Comparison of ENCODE assay signal across 18 cellular contexts in genomic region chr4:100261346-100261745, GRCh38.
"Had no signal": no experiment of that assay in that cellular context is flagged by ENCODE, and none has a peak within 500 bp of the region (broad histone marks: within the 10 kb centered on the region; RNA-seq: fewer than 3 reads in every experiment).

No MANE protein-coding gene starts in this region.

- FAIRE-seq: islet of Langerhans, urothelium cell line had no signal

- ATAC-seq: gastrocnemius medialis, heart right ventricle, psoas muscle, right lobe of liver had no signal

- H3K27ac ChIP-seq: colonic mucosa, esophagus squamous epithelium, gastrocnemius medialis, heart right ventricle, psoas muscle, right lobe of liver had no signal

- H3K36me3 ChIP-seq: colonic mucosa, esophagus squamous epithelium, gastrocnemius medialis, heart right ventricle, right lobe of liver had no signal

- DNase-seq: colonic mucosa; dermis blood vessel endothelial cell; esophagus squamous epithelium; gastrocnemius medialis; heart right ventricle; hypothalamus; kidney glomerular epithelial cell; mesendoderm; naive B cell; psoas muscle; retina; right lobe of liver; stimulated activated CD4-positive, alpha-beta T cell treated with anti-CD3 and anti-CD28 coated beads, Interleukin-12 subunit alpha, Interleukin-12 subunit beta, amount 100 ng/mL, for 4 hours; stimulated activated CD4-positive, alpha-beta T cell treated with anti-CD3 and anti-CD28 coated beads, Interleukin-2, amount 100 ng/mL, for 48 hours; stimulated activated naive CD4-positive, alpha-beta T cell treated with Interleukin-2 at 50 U/mL for 16 hours; trophoblast cell had no signal

- H3K4me1 ChIP-seq: colonic mucosa, esophagus squamous epithelium, heart right ventricle, psoas muscle, right lobe of liver had no signal

- H3K9me3 ChIP-seq: colonic mucosa, esophagus squamous epithelium, gastrocnemius medialis had no signal

- H3K27me3 ChIP-seq: colonic mucosa, esophagus squamous epithelium, gastrocnemius medialis, heart right ventricle, right lobe of liver had no signal

- H3K4me3 ChIP-seq: colonic mucosa, esophagus squamous epithelium, gastrocnemius medialis, heart right ventricle, psoas muscle, right lobe of liver had no signal
